ENCODE assay signal across 8 cellular contexts in the genomic region with DNA sequence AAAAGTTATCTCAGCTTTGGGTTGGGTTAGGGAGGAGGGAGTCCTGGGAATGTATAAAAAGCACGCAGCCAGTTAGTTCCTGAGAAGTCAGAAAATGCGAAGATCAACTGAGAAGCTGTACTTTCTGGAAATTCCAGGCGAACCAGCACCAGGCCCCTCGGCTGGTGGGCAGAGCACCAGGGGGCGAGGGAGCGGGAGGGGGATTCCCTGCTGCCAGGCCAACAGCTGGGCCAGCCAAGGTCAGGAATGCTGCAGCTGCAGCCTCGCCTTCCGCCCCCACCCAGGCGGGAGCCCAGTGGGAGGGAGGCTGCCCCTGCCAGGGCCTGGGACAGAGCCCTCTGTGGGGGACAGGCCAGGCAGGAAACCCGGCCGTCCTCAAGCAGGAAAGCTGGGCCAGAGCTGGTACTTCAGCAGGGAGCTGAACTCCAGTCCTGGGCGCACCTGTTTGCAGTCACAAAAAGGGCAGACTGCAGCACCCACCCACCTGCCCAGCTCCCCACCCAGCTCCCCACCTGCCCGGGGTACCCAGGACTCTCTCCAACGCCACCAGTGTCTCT. TPM values are rescaled to one million over a fixed set of nuclear protein-coding genes. Genes with fewer than 3 reads are reported as not detected.
A peak's percentile ranks its signal among the peaks of the same experiment; 100 is the strongest.
DNase-seq lines count a peak whose midpoint lies in the region; ATAC-seq, FAIRE-seq and TF ChIP-seq lines count a peak whose summit lies in the region.

No MANE protein-coding gene starts in this region.

- H3K36me3 ChIP-seq in SJSA1, result peaks cover 24% of the 10 kb centered on the region
- H3K36me3 ChIP-seq in gastroesophageal sphincter, result no peaks in the 10 kb centered on the region
- H3K36me3 ChIP-seq in pancreas, result no peaks in the 10 kb centered on the region

- 13% methylated on average over 6 of the region's 14 CpGs; no CpG with 5 or more reads in 1 of the 2 donors for WGBS in gastroesophageal sphincter (ENCODE audit: low coverage in 1 of 2), 2 donors
- 9 to 13% methylated on average over 14 of the region's 14 CpGs for WGBS in pancreas, 2 donors

- no peak for TF ChIP-seq POLR2A in gastroesophageal sphincter (IDR thresholded peaks at IDR 0.05)

- FAIRE-seq in pancreas (lab: Jason Lieb, UNC), result no peak

- peak overlapping the region; percentile 59 for H3K27ac ChIP-seq in SJSA1
- peak overlapping the region in 2 of 4 donors; percentile 16 to 56 for H3K27ac ChIP-seq in gastroesophageal sphincter
- H3K27ac ChIP-seq in pancreas, result peak overlapping the region; percentile 56 to 75 (median 62)

- H3K4me3 ChIP-seq in SJSA1 (no peak overlapping the region), gastroesophageal sphincter (no peak overlapping the region), pancreas (peak overlapping the region in 1 of 4 donors; percentile 9)

- no peaks in the 10 kb centered on the region for H3K27me3 ChIP-seq in SJSA1 (replicated peaks)
- H3K27me3 ChIP-seq in gastroesophageal sphincter, result no peaks in the 10 kb centered on the region
- H3K27me3 ChIP-seq in pancreas, result no peaks in the 10 kb centered on the region

- intact Hi-C loops in pancreas (cut with DNase I), result no loop called here

- H3K9me3 ChIP-seq in SJSA1 (replicated peaks) (no peaks in the 10 kb centered on the region), gastroesophageal sphincter (no peaks in the 10 kb centered on the region), pancreas (no peaks in the 10 kb centered on the region)

- no peak for TF ChIP-seq EP300 in gastroesophageal sphincter (IDR thresholded peaks at IDR 0.05)

- TF ChIP-seq CTCF in gastroesophageal sphincter (IDR thresholded peaks at IDR 0.05) (no peak), pancreas (IDR thresholded peaks at IDR 0.05) (no peak)

- H3K4me1 ChIP-seq in SJSA1 (replicated peaks) (peaks cover 38% of the 10 kb centered on the region), gastroesophageal sphincter (peaks cover 0 to 62% (median 18%) of the 10 kb centered on the region in 3 donors), pancreas (peaks cover 36 to 50% (median 39%) of the 10 kb centered on the region in 3 donors)

- ATAC-seq in gastroesophageal sphincter (peak; percentile 50), pancreas (peak; percentile 75 to 85 (median 82)), HG03139 (IDR thresholded peaks at IDR 0.05; ENCODE audit: unreplicated experiment) (no peak), HG03045 (IDR thresholded peaks at IDR 0.05; ENCODE audit: unreplicated experiment) (no peak)

- DNase-seq in ELF-1 (ENCODE audit: low read depth, low spot score), result peak; percentile 54
- DNase-seq in SJSA1 (ENCODE audit: low read depth in 1 of 2, low spot score in 2 of 2), result no peak
- DNase-seq in pancreas, result peak; percentile 78 to 92 (median 84)
- DNase-seq in activated gamma-delta T cell (lab: John Stamatoyannopoulos, UW), result no peak
- no peak for DNase-seq in NCI-H526 treated with DMSO at 0.1 percent for 48 hours (lab: John Stamatoyannopoulos, UW)

RNA-seq across cellular contexts. Expression of a gene that starts 35.5 kb away (rescaled TPM):
- total RNA-seq in SJSA1 (2014; rRNA removed; shearing (Covaris generic)), result 12.2 and 25.0 TPM in 2 replicates
- total RNA-seq in gastroesophageal sphincter (10 to 100 TPM in 1 of 4 donors, 1 to 10 TPM in 3; 7.7 to 16.8 (median 8.9) TPM), pancreas (10 to 100 TPM; 25.7 to 41.0 (median 34.4) TPM)
- polyA plus RNA-seq in pancreas, result 10 to 100 TPM; 20.5 to 35.1 TPM

Comparison
In these comparisons a context has a peak if more than half of its experiments do, and no peak if none do; other contexts are left out.
1. DNase-seq: peak in ELF-1 (single experiment) and pancreas (6 of 6); none in SJSA1 (0 of 2), activated gamma-delta T cell (single experiment) and NCI-H526 treated with DMSO at 0.1 percent for 48 hours (single experiment).
2. ATAC-seq: peak in gastroesophageal sphincter (single experiment) and pancreas (4 of 4); none in HG03139 (single experiment) and HG03045 (single experiment).